20 cellular contexts compared by ENCODE assay signal in genomic region chr19:33689886-33690285, GRCh38.
"Had no signal": no experiment of that assay in that cellular context is flagged by ENCODE, and none has a peak within 500 bp of the region (broad histone marks: within the 10 kb centered on the region; RNA-seq: fewer than 3 reads in every experiment).

No MANE protein-coding gene starts in this region.

- H3K4me3 ChIP-seq: body of pancreas, dorsolateral prefrontal cortex, lung, thyroid gland had no signal

- H3K36me3 Mint-ChIP-seq: activated CD4-positive, alpha-beta memory T cell treated with anti-CD3 and anti-CD28 coated beads for 36 hours; activated CD8-positive, alpha-beta memory T cell treated with anti-CD3 and anti-CD28 coated beads, Interleukin-2, amount 10 ng/mL, durations not matched to agents 7 days and 5 days; mesothelial cell of epicardium had no signal

- H3K27ac Mint-ChIP-seq: activated B cell treated with CpG ODN at 0.5 μM for 24 hours; activated CD4-positive, alpha-beta memory T cell treated with anti-CD3 and anti-CD28 coated beads for 36 hours; activated CD8-positive, alpha-beta memory T cell treated with anti-CD3 and anti-CD28 coated beads, Interleukin-2, amount 10 ng/mL, durations not matched to agents 7 days and 5 days; endodermal cell; mesothelial cell of epicardium; nephron; progenitor cell of endocrine pancreas had no signal

- H3K9me3 ChIP-seq: body of pancreas, thyroid gland had no signal

- H3K36me3 ChIP-seq: thyroid gland had no signal

- H3K27me3 ChIP-seq: thyroid gland had no signal

- H3K9me3 Mint-ChIP-seq: activated B cell treated with CpG ODN at 0.5 μM for 24 hours; activated CD4-positive, alpha-beta memory T cell treated with anti-CD3 and anti-CD28 coated beads for 36 hours; endodermal cell; mesothelial cell of epicardium; nephron had no signal

- H3K27ac ChIP-seq: body of pancreas, dorsolateral prefrontal cortex, epithelial cell of prostate, thyroid gland had no signal

- DNase-seq: activated B cell treated with CpG ODN at 0.5 μM for 24 hours; activated CD4-positive, alpha-beta memory T cell treated with anti-CD3 and anti-CD28 coated beads for 36 hours; activated CD4-positive, alpha-beta T cell treated with anti-CD3 and anti-CD28 coated beads for 4 hours; activated CD8-positive, alpha-beta memory T cell treated with anti-CD3 and anti-CD28 coated beads, Interleukin-2, amount 10 ng/mL, durations not matched to agents 7 days and 5 days; activated naive CD4-positive, alpha-beta T cell treated with Interleukin-2 at 50 U/mL for 16 hours; body of pancreas; foreskin fibroblast; hippocampal formation; stimulated activated CD4-positive, alpha-beta T cell treated with anti-CD3 and anti-CD28 coated beads, Interleukin-12 subunit alpha, Interleukin-12 subunit beta, amount 100 ng/mL, for 4 hours; stimulated activated CD4-positive, alpha-beta T cell treated with anti-CD3 and anti-CD28 coated beads, Interleukin-1b, Interleukin-23, amount 100 ng/mL, for 48 hours; stimulated activated CD8-positive, alpha-beta memory T cell treated with anti-CD3 and anti-CD28 coated beads, Interleukin-4, amount 100 ng/mL, for 48 hours; stimulated activated naive CD4-positive, alpha-beta T cell; thyroid gland had no signal

- ATAC-seq: activated CD8-positive, alpha-beta memory T cell treated with anti-CD3 and anti-CD28 coated beads, Interleukin-2, amount 10 ng/mL, durations not matched to agents 7 days and 5 days; body of pancreas had no signal
